ENCODE assay signal across 8 cellular contexts in genomic region chr19:2820112-2820702, GRCh38. TPM values are rescaled to one million over a fixed set of nuclear protein-coding genes. Genes with fewer than 3 reads are reported as not detected.
DNase-seq lines count a peak whose midpoint lies in the region; ATAC-seq lines count a peak whose summit lies in the region.

No MANE protein-coding gene starts in this region.

- peak; percentile 17 for ATAC-seq in HG03196 (IDR thresholded peaks at IDR 0.05; ENCODE audit: unreplicated experiment)
- ATAC-seq in right cardiac atrium, result peak; percentile 15 to 20

- H3K4me3 ChIP-seq in right cardiac atrium (ENCODE audit: low read length) (peak overlapping the region; percentile 86), skeletal muscle cell (ENCODE audit: low read depth, low read length) (peak overlapping the region; percentile 82)

- peak overlapping the region; percentile 81 for H3K4me3 Mint-ChIP-seq in activated T-helper 1 cell treated with anti-CD3 and anti-CD28 coated beads, Interleukin-12 subunit alpha, Interleukin-12 subunit beta, Interleukin-2, Interleukin-4 antibody, amounts not matched to agents 30 ng/mL and 10 ng/mL and 1 ng/mL, durations not matched to agents 14 hours and 24 hours and 36 hours

- H3K27ac ChIP-seq in right cardiac atrium (ENCODE audit: low read length), result no peak overlapping the region

- H3K27ac Mint-ChIP-seq in activated T-helper 1 cell treated with anti-CD3 and anti-CD28 coated beads, Interleukin-12 subunit alpha, Interleukin-12 subunit beta, Interleukin-2, Interleukin-4 antibody, amounts not matched to agents 30 ng/mL and 10 ng/mL and 1 ng/mL, durations not matched to agents 14 hours and 24 hours and 36 hours, result no peak overlapping the region

- H3K36me3 Mint-ChIP-seq in activated T-helper 1 cell treated with anti-CD3 and anti-CD28 coated beads, Interleukin-12 subunit alpha, Interleukin-12 subunit beta, Interleukin-2, Interleukin-4 antibody, amounts not matched to agents 30 ng/mL and 10 ng/mL and 1 ng/mL, durations not matched to agents 14 hours and 24 hours and 36 hours (ENCODE audit: low read depth), result peaks cover 3% of the 10 kb centered on the region

- H3K9me3 ChIP-seq in right cardiac atrium (ENCODE audit: control insufficient read depth, low read length), result no peaks in the 10 kb centered on the region

- H3K4me1 Mint-ChIP-seq in activated T-helper 1 cell treated with anti-CD3 and anti-CD28 coated beads, Interleukin-12 subunit alpha, Interleukin-12 subunit beta, Interleukin-2, Interleukin-4 antibody, amounts not matched to agents 30 ng/mL and 10 ng/mL and 1 ng/mL, durations not matched to agents 14 hours and 24 hours and 36 hours (ENCODE audit: low read depth), result no peaks in the 10 kb centered on the region

- H3K9me3 Mint-ChIP-seq in activated T-helper 1 cell treated with anti-CD3 and anti-CD28 coated beads, Interleukin-12 subunit alpha, Interleukin-12 subunit beta, Interleukin-2, Interleukin-4 antibody, amounts not matched to agents 30 ng/mL and 10 ng/mL and 1 ng/mL, durations not matched to agents 14 hours and 24 hours and 36 hours, result peaks cover 5% of the 10 kb centered on the region

- intact Hi-C loops in activated T-helper 1 cell treated with anti-CD3 and anti-CD28 coated beads, Interleukin-12 subunit alpha, Interleukin-12 subunit beta, Interleukin-2, Interleukin-4 antibody, amounts not matched to agents 30 ng/mL and 10 ng/mL and 1 ng/mL, durations not matched to agents 14 hours and 24 hours and 36 hours (cut with micrococcal nuclease), result no loop called here
- intact Hi-C loops in right cardiac atrium (cut with DNase I), result no loop called here

- no peaks in the 10 kb centered on the region for H3K27me3 ChIP-seq in right cardiac atrium (ENCODE audit: control insufficient read depth, insufficient read depth)

- H3K27me3 Mint-ChIP-seq in activated T-helper 1 cell treated with anti-CD3 and anti-CD28 coated beads, Interleukin-12 subunit alpha, Interleukin-12 subunit beta, Interleukin-2, Interleukin-4 antibody, amounts not matched to agents 30 ng/mL and 10 ng/mL and 1 ng/mL, durations not matched to agents 14 hours and 24 hours and 36 hours (ENCODE audit: insufficient read depth), result no peaks in the 10 kb centered on the region

- 2% methylated on average over 36 of the region's 36 CpGs for WGBS in right cardiac atrium

- peaks cover 2% of the 10 kb centered on the region for H3K4me1 ChIP-seq in right cardiac atrium (ENCODE audit: control insufficient read depth, insufficient read depth, low read length)

- peak; percentile 24 for DNase-seq in NCI-H748 (lab: John Stamatoyannopoulos, UW; ENCODE audit: unreplicated experiment)
- no peak for DNase-seq in NCI-H748 treated with DMSO at 0.1 percent for 48 hours (lab: John Stamatoyannopoulos, UW)
- no peak for DNase-seq in activated T-helper 1 cell treated with anti-CD3 and anti-CD28 coated beads, Interleukin-12 subunit alpha, Interleukin-12 subunit beta, Interleukin-2, Interleukin-4 antibody, amounts not matched to agents 30 ng/mL and 10 ng/mL and 1 ng/mL, durations not matched to agents 14 hours and 24 hours and 36 hours (ENCODE audit: low spot score)
- peak; percentile 42 to 71 (median 55) for DNase-seq in right cardiac atrium
- no peak for DNase-seq in skeletal muscle cell (ENCODE audit: low read depth)
- DNase-seq in A172 (ENCODE audit: low spot score), result no peak
- no peak for DNase-seq in NCI-H2029 (lab: John Stamatoyannopoulos, UW)

RNA-seq across cellular contexts. Expression of gene ZNF554, which starts 0.5 kb away (rescaled TPM):
- total RNA-seq in activated T-helper 1 cell treated with anti-CD3 and anti-CD28 coated beads, Interleukin-12 subunit alpha, Interleukin-12 subunit beta, Interleukin-2, Interleukin-4 antibody, amounts not matched to agents 30 ng/mL and 10 ng/mL and 1 ng/mL, durations not matched to agents 14 hours and 24 hours and 36 hours, result 1.8 and 1.9 TPM in 2 replicates
- 1 to 10 TPM; 4.7 to 6.7 (median 6.3) TPM for total RNA-seq in right cardiac atrium
- polyA plus RNA-seq in right cardiac atrium, result 4.7 TPM
- 4.6 and 4.8 TPM in 2 replicates for total RNA-seq in A172 (2014; rRNA removed; shearing (Covaris generic))

RNA-seq across cellular contexts. Expression of gene ZNF555, which starts 21.1 kb away (rescaled TPM):
- total RNA-seq in activated T-helper 1 cell treated with anti-CD3 and anti-CD28 coated beads, Interleukin-12 subunit alpha, Interleukin-12 subunit beta, Interleukin-2, Interleukin-4 antibody, amounts not matched to agents 30 ng/mL and 10 ng/mL and 1 ng/mL, durations not matched to agents 14 hours and 24 hours and 36 hours, result 0.37 and 0.65 TPM in 2 replicates
- 10 to 100 TPM in 2 of 4 donors, 1 to 10 TPM in 2; 8.8 to 15.7 (median 9.6) TPM for total RNA-seq in right cardiac atrium
- 3.4 TPM for polyA plus RNA-seq in right cardiac atrium
- total RNA-seq in A172 (2014; rRNA removed; shearing (Covaris generic)), result 8.2 and 8.4 TPM in 2 replicates

RNA-seq across cellular contexts. Expression of gene THOP1, which starts 34.9 kb away (rescaled TPM):
- total RNA-seq in activated T-helper 1 cell treated with anti-CD3 and anti-CD28 coated beads, Interleukin-12 subunit alpha, Interleukin-12 subunit beta, Interleukin-2, Interleukin-4 antibody, amounts not matched to agents 30 ng/mL and 10 ng/mL and 1 ng/mL, durations not matched to agents 14 hours and 24 hours and 36 hours, result 190 and 195 TPM in 2 replicates
- total RNA-seq in right cardiac atrium, result 10 to 100 TPM; 41.4 to 69.4 (median 54.1) TPM
- 64.0 TPM for polyA plus RNA-seq in right cardiac atrium
- total RNA-seq in A172 (2014; rRNA removed; shearing (Covaris generic)), result 390 and 397 TPM in 2 replicates

RNA-seq across cellular contexts. Expression of gene SGTA, which starts 37.1 kb away (rescaled TPM):
- total RNA-seq in activated T-helper 1 cell treated with anti-CD3 and anti-CD28 coated beads, Interleukin-12 subunit alpha, Interleukin-12 subunit beta, Interleukin-2, Interleukin-4 antibody, amounts not matched to agents 30 ng/mL and 10 ng/mL and 1 ng/mL, durations not matched to agents 14 hours and 24 hours and 36 hours, result 73.4 and 77.8 TPM in 2 replicates
- 10 to 100 TPM; 53.6 to 84.2 (median 64.6) TPM for total RNA-seq in right cardiac atrium
- polyA plus RNA-seq in right cardiac atrium, result 86.5 TPM
- 112 and 114 TPM in 2 replicates for total RNA-seq in A172 (2014; rRNA removed; shearing (Covaris generic))

RNA-seq across cellular contexts. Expression of gene ZNF556, which starts 46.9 kb away (rescaled TPM):
- not detected in 2 replicates for total RNA-seq in activated T-helper 1 cell treated with anti-CD3 and anti-CD28 coated beads, Interleukin-12 subunit alpha, Interleukin-12 subunit beta, Interleukin-2, Interleukin-4 antibody, amounts not matched to agents 30 ng/mL and 10 ng/mL and 1 ng/mL, durations not matched to agents 14 hours and 24 hours and 36 hours
- under 1 TPM in 1 of 4 donors, not detected in 3; 0.25 TPM for total RNA-seq in right cardiac atrium
- not detected for polyA plus RNA-seq in right cardiac atrium
- not detected in 2 replicates for total RNA-seq in A172 (2014; rRNA removed; shearing (Covaris generic))

Comparison
In these comparisons a context has a peak if more than half of its experiments do, and no peak if none do; other contexts are left out.
1. DNase-seq: peak in NCI-H748 (single experiment) and right cardiac atrium (3 of 3); none in NCI-H748 treated with DMSO at 0.1 percent for 48 hours (single experiment), activated T-helper 1 cell treated with anti-CD3 and anti-CD28 coated beads, Interleukin-12 subunit alpha, Interleukin-12 subunit beta, Interleukin-2, Interleukin-4 antibody, amounts not matched to agents 30 ng/mL and 10 ng/mL and 1 ng/mL, durations not matched to agents 14 hours and 24 hours and 36 hours (single experiment), skeletal muscle cell (single experiment), A172 (single experiment) and NCI-H2029 (single experiment).